1 cellular context compared by ENCODE assay signal in the genomic region with DNA sequence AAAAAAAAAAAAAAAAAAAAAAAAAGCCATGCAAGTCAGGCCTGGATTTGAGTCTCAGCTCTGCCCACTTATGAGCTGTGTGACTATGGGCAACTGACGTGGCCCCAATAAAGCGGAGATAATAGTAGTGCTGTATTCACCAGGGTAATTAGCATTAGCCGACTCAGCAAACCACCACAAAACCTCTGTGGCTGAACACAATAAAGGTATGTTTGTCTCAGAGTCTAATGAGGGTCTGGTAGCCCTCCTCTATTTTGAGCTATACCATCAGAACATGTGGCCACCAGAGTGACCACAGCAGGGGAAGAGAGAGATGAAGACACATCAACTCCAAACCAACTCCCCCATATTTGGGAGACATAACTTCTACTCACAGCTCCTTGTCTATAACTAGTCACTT.
TF ChIP-seq lines count a peak whose summit lies in the region.

No MANE protein-coding gene starts in this region.

TF ChIP-seq in GM12878, 131 proteins besides CTCF, POLR2A, EP300 and RAD21:
- TF ChIP-seq NBN (IDR thresholded peaks at IDR 0.05) (0 out of 2 replicates have a peak, but pooled peaks have one; percentile 32), ATF7 (IDR thresholded peaks at IDR 0.05; ENCODE audit: low read depth) (peak; percentile 56; the same call in 1 of the 2 replicates), MTA2 (IDR thresholded peaks at IDR 0.05; ENCODE audit: low read depth) (peak; percentile 94), FOXM1 (IDR thresholded peaks at IDR 0.05; ENCODE audit: low read depth, low read length) (no peak), IKZF2 (IDR thresholded peaks at IDR 0.05) (peak; percentile 27 to 43; a peak in 2 of 4 replicates), RAD51 (IDR thresholded peaks at IDR 0.05) (peak; percentile 23; the same call in 1 of the 2 replicates), MEF2B (IDR thresholded peaks at IDR 0.05; ENCODE audit: partially characterized antibody, poor library complexity, severe bottlenecking) (peak; percentile 70), DPF2 (IDR thresholded peaks at IDR 0.05) (0 out of 2 replicates have a peak, but pooled peaks have one; percentile 32), NR2C1 (IDR thresholded peaks at IDR 0.05) (no peak), EZH2 (IDR thresholded peaks at IDR 0.05; ENCODE audit: borderline replicate concordance, control insufficient read depth, low read depth, low read length) (no peak), IKZF1 (conservative IDR thresholded peaks at IDR 0.05) (0 out of 2 replicates have a peak, but pooled peaks have one; percentile 22), RUNX3 (IDR thresholded peaks at IDR 0.05; ENCODE audit: low read length) (peak; percentile 18; the same call in 1 of the 2 replicates), ZNF384 (IDR thresholded peaks at IDR 0.05; ENCODE audit: borderline replicate concordance, low read depth, low read length) (peak; percentile 72), BCL11A (IDR thresholded peaks at IDR 0.05; ENCODE audit: low read depth, low read length) (peak; percentile 66; the same call in 1 of the 2 replicates), SPI1 (IDR thresholded peaks at IDR 0.05; ENCODE audit: borderline replicate concordance, insufficient read depth, low read depth, low read length) (peak; percentile 47; the same call in 1 of the 2 replicates), BHLHE40 (IDR thresholded peaks at IDR 0.05; ENCODE audit: borderline replicate concordance in 1 of 2, low read depth in 2 of 2, low read length in 1 of 2) (0 out of 4 replicates have a peak, but pooled peaks of 1 of the 2 experiments have one; percentile 25)
- TF ChIP-seq, protein P1, sequence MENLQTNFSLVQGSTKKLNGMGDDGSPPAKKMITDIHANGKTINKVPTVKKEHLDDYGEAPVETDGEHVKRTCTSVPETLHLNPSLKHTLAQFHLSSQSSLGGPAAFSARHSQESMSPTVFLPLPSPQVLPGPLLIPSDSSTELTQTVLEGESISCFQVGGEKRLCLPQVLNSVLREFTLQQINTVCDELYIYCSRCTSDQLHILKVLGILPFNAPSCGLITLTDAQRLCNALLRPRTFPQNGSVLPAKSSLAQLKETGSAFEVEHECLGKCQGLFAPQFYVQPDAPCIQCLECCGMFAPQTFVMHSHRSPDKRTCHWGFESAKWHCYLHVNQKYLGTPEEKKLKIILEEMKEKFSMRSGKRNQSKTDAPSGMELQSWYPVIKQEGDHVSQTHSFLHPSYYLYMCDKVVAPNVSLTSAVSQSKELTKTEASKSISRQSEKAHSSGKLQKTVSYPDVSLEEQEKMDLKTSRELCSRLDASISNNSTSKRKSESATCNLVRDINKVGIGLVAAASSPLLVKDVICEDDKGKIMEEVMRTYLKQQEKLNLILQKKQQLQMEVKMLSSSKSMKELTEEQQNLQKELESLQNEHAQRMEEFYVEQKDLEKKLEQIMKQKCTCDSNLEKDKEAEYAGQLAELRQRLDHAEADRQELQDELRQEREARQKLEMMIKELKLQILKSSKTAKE (IDR thresholded peaks at IDR 0.05; ENCODE audit: low read depth, poor library complexity, severe bottlenecking), result peak; percentile 45
- TF ChIP-seq, protein P2, sequence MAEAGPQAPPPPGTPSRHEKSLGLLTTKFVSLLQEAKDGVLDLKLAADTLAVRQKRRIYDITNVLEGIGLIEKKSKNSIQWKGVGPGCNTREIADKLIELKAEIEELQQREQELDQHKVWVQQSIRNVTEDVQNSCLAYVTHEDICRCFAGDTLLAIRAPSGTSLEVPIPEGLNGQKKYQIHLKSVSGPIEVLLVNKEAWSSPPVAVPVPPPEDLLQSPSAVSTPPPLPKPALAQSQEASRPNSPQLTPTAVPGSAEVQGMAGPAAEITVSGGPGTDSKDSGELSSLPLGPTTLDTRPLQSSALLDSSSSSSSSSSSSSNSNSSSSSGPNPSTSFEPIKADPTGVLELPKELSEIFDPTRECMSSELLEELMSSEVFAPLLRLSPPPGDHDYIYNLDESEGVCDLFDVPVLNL (IDR thresholded peaks at IDR 0.05; ENCODE audit: low read depth, low read length), result no peak
- TF ChIP-seq, protein P3, sequence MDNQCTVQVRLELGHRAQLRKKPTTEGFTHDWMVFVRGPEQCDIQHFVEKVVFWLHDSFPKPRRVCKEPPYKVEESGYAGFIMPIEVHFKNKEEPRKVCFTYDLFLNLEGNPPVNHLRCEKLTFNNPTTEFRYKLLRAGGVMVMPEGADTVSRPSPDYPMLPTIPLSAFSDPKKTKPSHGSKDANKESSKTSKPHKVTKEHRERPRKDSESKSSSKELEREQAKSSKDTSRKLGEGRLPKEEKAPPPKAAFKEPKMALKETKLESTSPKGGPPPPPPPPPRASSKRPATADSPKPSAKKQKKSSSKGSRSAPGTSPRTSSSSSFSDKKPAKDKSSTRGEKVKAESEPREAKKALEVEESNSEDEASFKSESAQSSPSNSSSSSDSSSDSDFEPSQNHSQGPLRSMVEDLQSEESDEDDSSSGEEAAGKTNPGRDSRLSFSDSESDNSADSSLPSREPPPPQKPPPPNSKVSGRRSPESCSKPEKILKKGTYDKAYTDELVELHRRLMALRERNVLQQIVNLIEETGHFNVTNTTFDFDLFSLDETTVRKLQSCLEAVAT (IDR thresholded peaks at IDR 0.05), result peak; percentile 69; the same call in 1 of the 2 replicates
- TF ChIP-seq, protein P4, sequence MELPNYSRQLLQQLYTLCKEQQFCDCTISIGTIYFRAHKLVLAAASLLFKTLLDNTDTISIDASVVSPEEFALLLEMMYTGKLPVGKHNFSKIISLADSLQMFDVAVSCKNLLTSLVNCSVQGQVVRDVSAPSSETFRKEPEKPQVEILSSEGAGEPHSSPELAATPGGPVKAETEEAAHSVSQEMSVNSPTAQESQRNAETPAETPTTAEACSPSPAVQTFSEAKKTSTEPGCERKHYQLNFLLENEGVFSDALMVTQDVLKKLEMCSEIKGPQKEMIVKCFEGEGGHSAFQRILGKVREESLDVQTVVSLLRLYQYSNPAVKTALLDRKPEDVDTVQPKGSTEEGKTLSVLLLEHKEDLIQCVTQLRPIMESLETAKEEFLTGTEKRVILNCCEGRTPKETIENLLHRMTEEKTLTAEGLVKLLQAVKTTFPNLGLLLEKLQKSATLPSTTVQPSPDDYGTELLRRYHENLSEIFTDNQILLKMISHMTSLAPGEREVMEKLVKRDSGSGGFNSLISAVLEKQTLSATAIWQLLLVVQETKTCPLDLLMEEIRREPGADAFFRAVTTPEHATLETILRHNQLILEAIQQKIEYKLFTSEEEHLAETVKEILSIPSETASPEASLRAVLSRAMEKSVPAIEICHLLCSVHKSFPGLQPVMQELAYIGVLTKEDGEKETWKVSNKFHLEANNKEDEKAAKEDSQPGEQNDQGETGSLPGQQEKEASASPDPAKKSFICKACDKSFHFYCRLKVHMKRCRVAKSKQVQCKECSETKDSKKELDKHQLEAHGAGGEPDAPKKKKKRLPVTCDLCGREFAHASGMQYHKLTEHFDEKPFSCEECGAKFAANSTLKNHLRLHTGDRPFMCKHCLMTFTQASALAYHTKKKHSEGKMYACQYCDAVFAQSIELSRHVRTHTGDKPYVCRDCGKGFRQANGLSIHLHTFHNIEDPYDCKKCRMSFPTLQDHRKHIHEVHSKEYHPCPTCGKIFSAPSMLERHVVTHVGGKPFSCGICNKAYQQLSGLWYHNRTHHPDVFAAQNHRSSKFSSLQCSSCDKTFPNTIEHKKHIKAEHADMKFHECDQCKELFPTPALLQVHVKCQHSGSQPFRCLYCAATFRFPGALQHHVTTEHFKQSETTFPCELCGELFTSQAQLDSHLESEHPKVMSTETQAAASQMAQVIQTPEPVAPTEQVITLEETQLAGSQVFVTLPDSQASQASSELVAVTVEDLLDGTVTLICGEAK (IDR thresholded peaks at IDR 0.05; ENCODE audit: borderline replicate concordance), result 0 out of 2 replicates have a peak, but pooled peaks have one; percentile 23
- TF ChIP-seq, protein P5, sequence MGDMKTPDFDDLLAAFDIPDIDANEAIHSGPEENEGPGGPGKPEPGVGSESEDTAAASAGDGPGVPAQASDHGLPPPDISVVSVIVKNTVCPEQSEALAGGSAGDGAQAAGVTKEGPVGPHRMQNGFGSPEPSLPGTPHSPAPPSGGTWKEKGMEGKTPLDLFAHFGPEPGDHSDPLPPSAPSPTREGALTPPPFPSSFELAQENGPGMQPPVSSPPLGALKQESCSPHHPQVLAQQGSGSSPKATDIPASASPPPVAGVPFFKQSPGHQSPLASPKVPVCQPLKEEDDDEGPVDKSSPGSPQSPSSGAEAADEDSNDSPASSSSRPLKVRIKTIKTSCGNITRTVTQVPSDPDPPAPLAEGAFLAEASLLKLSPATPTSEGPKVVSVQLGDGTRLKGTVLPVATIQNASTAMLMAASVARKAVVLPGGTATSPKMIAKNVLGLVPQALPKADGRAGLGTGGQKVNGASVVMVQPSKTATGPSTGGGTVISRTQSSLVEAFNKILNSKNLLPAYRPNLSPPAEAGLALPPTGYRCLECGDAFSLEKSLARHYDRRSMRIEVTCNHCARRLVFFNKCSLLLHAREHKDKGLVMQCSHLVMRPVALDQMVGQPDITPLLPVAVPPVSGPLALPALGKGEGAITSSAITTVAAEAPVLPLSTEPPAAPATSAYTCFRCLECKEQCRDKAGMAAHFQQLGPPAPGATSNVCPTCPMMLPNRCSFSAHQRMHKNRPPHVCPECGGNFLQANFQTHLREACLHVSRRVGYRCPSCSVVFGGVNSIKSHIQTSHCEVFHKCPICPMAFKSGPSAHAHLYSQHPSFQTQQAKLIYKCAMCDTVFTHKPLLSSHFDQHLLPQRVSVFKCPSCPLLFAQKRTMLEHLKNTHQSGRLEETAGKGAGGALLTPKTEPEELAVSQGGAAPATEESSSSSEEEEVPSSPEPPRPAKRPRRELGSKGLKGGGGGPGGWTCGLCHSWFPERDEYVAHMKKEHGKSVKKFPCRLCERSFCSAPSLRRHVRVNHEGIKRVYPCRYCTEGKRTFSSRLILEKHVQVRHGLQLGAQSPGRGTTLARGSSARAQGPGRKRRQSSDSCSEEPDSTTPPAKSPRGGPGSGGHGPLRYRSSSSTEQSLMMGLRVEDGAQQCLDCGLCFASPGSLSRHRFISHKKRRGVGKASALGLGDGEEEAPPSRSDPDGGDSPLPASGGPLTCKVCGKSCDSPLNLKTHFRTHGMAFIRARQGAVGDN (IDR thresholded peaks at IDR 0.05), result no peak
TF ChIP-seq in GM12878: peak in this region for 16.
